In the genomic region with DNA sequence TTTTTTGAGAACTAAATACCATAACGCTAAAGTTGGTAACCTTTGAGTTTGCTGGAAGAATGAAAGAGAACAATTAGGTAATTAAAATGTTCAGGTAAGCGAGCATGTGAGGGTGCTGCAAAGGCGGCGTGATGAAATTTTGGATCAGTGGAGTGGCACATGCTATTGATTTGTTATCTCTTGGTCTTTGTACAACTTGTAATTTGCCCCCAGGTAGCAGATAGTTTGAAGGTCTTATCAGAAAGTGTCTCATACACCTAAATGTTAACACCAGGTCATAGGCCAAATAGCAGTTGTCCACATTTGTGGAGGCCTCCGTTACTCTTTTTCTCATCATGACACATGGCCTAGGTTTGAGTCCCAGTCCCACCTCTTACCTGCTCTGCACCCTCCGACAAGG, we compare ENCODE assay signal across 1 cellular context.
TF ChIP-seq lines count a peak whose summit lies in the region.

No MANE protein-coding gene starts in this region.

TF ChIP-seq in HEK293, 187 proteins besides CTCF, POLR2A, EP300 and RAD21:
- no peak for TF ChIP-seq ATF2 (tag by site-specific recombination; IDR thresholded peaks at IDR 0.05; ENCODE audit: low read depth)
- TF ChIP-seq SP7 (tag by site-specific recombination; IDR thresholded peaks at IDR 0.05), result no peak
- TF ChIP-seq ZNF629 (tag by site-specific recombination; IDR thresholded peaks at IDR 0.05), result no peak
- TF ChIP-seq ZNF133 (tag by site-specific recombination; IDR thresholded peaks at IDR 0.05), result no peak
- TF ChIP-seq ZNF23 (tag by site-specific recombination; IDR thresholded peaks at IDR 0.05; ENCODE audit: borderline replicate concordance), result no peak
- no peak for TF ChIP-seq ZNF600 (tag by site-specific recombination; IDR thresholded peaks at IDR 0.05)
- TF ChIP-seq MYNN (tag by site-specific recombination; IDR thresholded peaks at IDR 0.05; ENCODE audit: borderline replicate concordance), result no peak
